In genomic region chr1:96992871-96993270, GRCh38 we compare ENCODE assay signal across 27 cellular contexts.
DNase-seq lines count a peak whose midpoint lies in the region; ATAC-seq and TF ChIP-seq lines count a peak whose summit lies in the region.
"Had no signal": no experiment of that assay in that cellular context is flagged by ENCODE, and none has a peak within 500 bp of the region (broad histone marks: within the 10 kb centered on the region; RNA-seq: fewer than 3 reads in every experiment).

No MANE protein-coding gene starts in this region.

- peaks cover 45% of the 10 kb centered on the region for H3K4me1 Mint-ChIP-seq in osteocyte (ENCODE audit: unreplicated experiment)
- H3K4me1 Mint-ChIP-seq: activated naive CD4-positive, alpha-beta T cell treated with anti-CD3 and anti-CD28 coated beads, Interleukin-2, amount 10 ng/mL, durations not matched to agents 7 days and 5 days; activated T-helper 17 cell treated with anti-CD3 and anti-CD28 coated beads, Interleukin-2, amount 50 U/mL, for 72 hours; naive thymus-derived CD8-positive, alpha-beta T cell had no signal

- DNase-seq in GM03348 (ENCODE audit: low spot score) = peak; percentile 52
- DNase-seq in amniotic epithelial cell (ENCODE audit: low read depth) = peak; percentile 92
- peak; percentile 35 for DNase-seq in fibroblast of mammary gland (ENCODE audit: low read depth)
- no peak for DNase-seq in osteocyte (ENCODE audit: extremely low spot score, unreplicated experiment)
- DNase-seq in DMS79 (lab: John Stamatoyannopoulos, UW) = no peak
- no peak for DNase-seq in NCI-H2227 treated with DMSO at 0.1 percent for 48 hours (lab: John Stamatoyannopoulos, UW)
- DNase-seq in dermis blood vessel endothelial cell = no peak
- DNase-seq: activated CD4-positive, alpha-beta T cell treated with anti-CD3 and anti-CD28 coated beads for 4 hours; activated naive CD4-positive, alpha-beta T cell treated with anti-CD3 and anti-CD28 coated beads, Interleukin-2, amount 10 ng/mL, durations not matched to agents 7 days and 5 days; amygdala; effector memory CD4-positive, alpha-beta T cell; hippocampal formation; lower lobe of right lung; naive thymus-derived CD8-positive, alpha-beta T cell; NCI-H1436 treated with DMSO at 0.1 percent for 48 hours; NCI-H2081 treated with DMSO at 0.1 percent for 48 hours; NCI-H446; NCI-H774; nucleus accumbens; stimulated activated naive CD4-positive, alpha-beta T cell; T1000; WERI-Rb-1 had no signal

- peak overlapping the region; percentile 9 for H3K27ac Mint-ChIP-seq in osteocyte (ENCODE audit: unreplicated experiment)
- H3K27ac Mint-ChIP-seq: activated naive CD4-positive, alpha-beta T cell treated with anti-CD3 and anti-CD28 coated beads, Interleukin-2, amount 10 ng/mL, durations not matched to agents 7 days and 5 days; activated T-helper 17 cell treated with anti-CD3 and anti-CD28 coated beads, Interleukin-2, amount 50 U/mL, for 72 hours; naive thymus-derived CD8-positive, alpha-beta T cell; type B pancreatic cell had no signal

- peaks cover 7% of the 10 kb centered on the region for H3K9me3 Mint-ChIP-seq in osteocyte (ENCODE audit: unreplicated experiment)
- H3K9me3 Mint-ChIP-seq: activated naive CD4-positive, alpha-beta T cell treated with anti-CD3 and anti-CD28 coated beads, Interleukin-2, amount 10 ng/mL, durations not matched to agents 7 days and 5 days; activated T-helper 17 cell treated with anti-CD3 and anti-CD28 coated beads, Interleukin-2, amount 50 U/mL, for 72 hours; type B pancreatic cell had no signal

- H3K36me3 Mint-ChIP-seq in osteocyte (ENCODE audit: unreplicated experiment) = no peaks in the 10 kb centered on the region
- H3K36me3 Mint-ChIP-seq: activated naive CD4-positive, alpha-beta T cell treated with anti-CD3 and anti-CD28 coated beads, Interleukin-2, amount 10 ng/mL, durations not matched to agents 7 days and 5 days; naive thymus-derived CD8-positive, alpha-beta T cell; type B pancreatic cell had no signal

- H3K4me3 Mint-ChIP-seq in osteocyte (ENCODE audit: unreplicated experiment) = no peak overlapping the region
- H3K4me3 Mint-ChIP-seq: activated naive CD4-positive, alpha-beta T cell treated with anti-CD3 and anti-CD28 coated beads, Interleukin-2, amount 10 ng/mL, durations not matched to agents 7 days and 5 days; activated T-helper 17 cell treated with anti-CD3 and anti-CD28 coated beads, Interleukin-2, amount 50 U/mL, for 72 hours; naive thymus-derived CD8-positive, alpha-beta T cell; type B pancreatic cell had no signal

- no peaks in the 10 kb centered on the region for H3K27me3 Mint-ChIP-seq in osteocyte (ENCODE audit: unreplicated experiment)

- H3K4me3 ChIP-seq in fibroblast of mammary gland (ENCODE audit: control insufficient read depth, low read depth, low read length) = no peak overlapping the region
- H3K4me3 ChIP-seq: GM12878, HAP-1, lower lobe of right lung had no signal

- no peak for ATAC-seq in HG03097 (IDR thresholded peaks at IDR 0.05; ENCODE audit: low FRiP score, unreplicated experiment)
- ATAC-seq: activated T-helper 17 cell treated with anti-CD3 and anti-CD28 coated beads, Interleukin-2, amount 50 U/mL, for 72 hours; GM12878; lower lobe of right lung; naive thymus-derived CD8-positive, alpha-beta T cell had no signal

- TF ChIP-seq CTCF in fibroblast of mammary gland (conservative IDR thresholded peaks at IDR 0.05; ENCODE audit: control insufficient read depth, insufficient read depth, low read depth, low read length) = no peak
- TF ChIP-seq CTCF in osteocyte (IDR thresholded peaks at IDR 0.05) = no peak

Comparison
In these comparisons a context has a peak if more than half of its experiments do, and no peak if none do; other contexts are left out.
1. DNase-seq: peak in GM03348 (single experiment), amniotic epithelial cell (single experiment) and fibroblast of mammary gland (single experiment); none in osteocyte (single experiment), DMS79 (single experiment), NCI-H2227 treated with DMSO at 0.1 percent for 48 hours (single experiment) and dermis blood vessel endothelial cell (single experiment).